ENCODE assay signal across 27 cellular contexts in genomic region chr17:6426356-6427101, GRCh38. TPM values are rescaled to one million over a fixed set of nuclear protein-coding genes. Genes with fewer than 3 reads are reported as not detected.
"Had no signal": no experiment of that assay in that cellular context is flagged by ENCODE, and none has a peak within 500 bp of the region (broad histone marks: within the 10 kb centered on the region; RNA-seq: fewer than 3 reads in every experiment).

No MANE protein-coding gene starts in this region.

- H3K27me3 Mint-ChIP-seq: activated naive CD4-positive, alpha-beta T cell treated with anti-CD3 and anti-CD28 coated beads, Interleukin-2, amount 50 U/mL, for 24 hours had no signal

- H3K36me3 Mint-ChIP-seq: type B pancreatic cell had no signal

- H3K36me3 ChIP-seq: left ventricle myocardium inferior, neutrophil, ovary, prostate gland, uterus had no signal

- H3K27me3 ChIP-seq: ovary, uterus had no signal

- H3K4me1 ChIP-seq: left ventricle myocardium inferior, prostate gland, uterus had no signal

- H3K9me3 Mint-ChIP-seq: activated naive CD4-positive, alpha-beta T cell treated with anti-CD3 and anti-CD28 coated beads, Interleukin-2, amount 50 U/mL, for 24 hours had no signal

- H3K4me3 ChIP-seq: left ventricle myocardium inferior, lung, mucosa of descending colon, ovary, prostate gland, skin epidermis, uterus had no signal

- H3K9me3 ChIP-seq: neutrophil, ovary, prostate gland, uterus had no signal

- DNase-seq: activated naive CD8-positive, alpha-beta T cell treated with anti-CD3 and anti-CD28 coated beads, Interleukin-2, amount 50 U/mL, for 24 hours; amygdala; caudate nucleus; effector CD4-positive, alpha-beta T cell; islet precursor cell; left ventricle myocardium inferior; mesendoderm; ovary; retina; substantia nigra; T1000; uterus had no signal

- H3K4me3 Mint-ChIP-seq: dendritic cell treated with granulocyte-macrophage colony-stimulating factor and Interleukin-4, amounts not matched to agents 40 ng/mL and 50 ng/mL, for 4 days; type B pancreatic cell had no signal

- H3K27ac ChIP-seq: left ventricle myocardium inferior, neutrophil, ovary, prostate gland, skin epidermis, uterus had no signal

RNA-seq across cellular contexts. Expression of gene AIPL1, which starts 8.4 kb away (rescaled TPM):
- total RNA-seq: activated CD4-positive, alpha-beta memory T cell treated with anti-CD3 and anti-CD28 coated beads for 36 hours; activated CD4-positive, alpha-beta T cell treated with anti-CD3 and anti-CD28 coated beads, Interleukin-2, amount 10 ng/mL, durations not matched to agents 24 days and 14 days; epithelial cell of proximal tubule; frontal cortex; left ventricle myocardium inferior; lung; mucosa of descending colon; myocyte; natural killer cell treated with Interleukin-12 subunit alpha and Interleukin-12 subunit beta and Interleukin-15 and Interleukin-18, amount 100 ng/mL, for 72 hours; ovary; prostate gland; sciatic nerve; uterus had no signal
- polyA plus RNA-seq: lung, ovary had no signal

RNA-seq across cellular contexts. Expression of gene PIMREG, which starts 17.7 kb away (rescaled TPM):
- total RNA-seq: sciatic nerve had no signal
